Comparison of ENCODE assay signal across 1 cellular context in the genomic region with DNA sequence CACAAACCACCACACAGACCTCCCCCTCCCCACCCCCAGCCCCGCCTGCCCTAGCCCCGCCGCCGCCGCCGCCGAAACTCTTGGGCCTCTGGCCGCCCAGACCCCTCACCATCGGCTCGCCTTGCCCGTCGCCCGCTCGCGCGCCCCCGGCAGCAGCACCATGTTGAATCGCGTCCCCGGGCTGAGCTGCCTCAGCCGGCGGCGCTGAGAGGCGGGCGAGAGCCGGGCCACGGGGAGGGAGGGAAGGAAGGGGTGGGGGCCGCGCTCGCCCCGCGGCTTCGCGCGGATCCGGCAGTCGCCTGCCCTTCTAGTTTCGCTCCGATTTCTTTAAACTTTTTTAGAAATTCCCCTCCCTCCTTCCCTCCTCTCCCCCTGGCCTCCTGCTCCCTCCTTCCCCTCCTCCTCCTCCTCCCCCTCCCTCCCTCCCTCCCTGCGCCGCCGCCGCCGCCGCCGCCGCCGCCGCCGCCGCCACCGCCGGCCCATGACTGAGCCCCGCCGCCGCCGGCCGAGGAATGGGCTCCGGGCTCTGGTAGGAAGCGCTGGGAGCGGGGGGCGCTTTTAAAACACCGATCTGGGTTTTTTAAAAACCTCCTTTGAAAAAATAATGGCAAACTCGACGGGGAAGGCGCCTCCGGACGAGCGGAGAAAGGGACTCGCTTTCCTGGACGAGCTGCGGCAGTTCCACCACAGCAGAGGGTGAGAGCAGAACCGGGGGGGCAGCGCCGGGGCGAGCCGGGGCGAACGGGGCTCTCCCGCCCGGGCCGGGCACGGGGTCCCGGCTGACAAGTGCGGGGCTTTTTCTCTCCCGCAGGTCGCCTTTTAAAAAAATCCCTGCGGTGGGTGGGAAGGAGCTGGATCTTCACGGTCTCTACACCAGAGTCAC.
TF ChIP-seq lines count a peak whose summit lies in the region.

ARID2 (plus strand) TSS at position 474 of the 883 bp plus-strand sequence; CDS start at position 605, 131 bp downstream.

TF ChIP-seq in SK-N-SH treated with all-trans-retinoic acid at 6 μM for 48 hours, 23 proteins besides CTCF, POLR2A, EP300 and RAD21 (continued from another document):
- no peak for TF ChIP-seq ZNF70 (CRISPR knock-in tag; IDR thresholded peaks at IDR 0.05)
- no peak for TF ChIP-seq ZFP3 (CRISPR knock-in tag; IDR thresholded peaks at IDR 0.05)
- TF ChIP-seq CSDC2 (CRISPR knock-in tag; IDR thresholded peaks at IDR 0.05): no peak
- TF ChIP-seq GLIS3 (CRISPR knock-in tag; IDR thresholded peaks at IDR 0.05): no peak
- TF ChIP-seq BACH2 (CRISPR knock-in tag; IDR thresholded peaks at IDR 0.05; ENCODE audit: borderline replicate concordance): no peak
- TF ChIP-seq, protein P1, sequence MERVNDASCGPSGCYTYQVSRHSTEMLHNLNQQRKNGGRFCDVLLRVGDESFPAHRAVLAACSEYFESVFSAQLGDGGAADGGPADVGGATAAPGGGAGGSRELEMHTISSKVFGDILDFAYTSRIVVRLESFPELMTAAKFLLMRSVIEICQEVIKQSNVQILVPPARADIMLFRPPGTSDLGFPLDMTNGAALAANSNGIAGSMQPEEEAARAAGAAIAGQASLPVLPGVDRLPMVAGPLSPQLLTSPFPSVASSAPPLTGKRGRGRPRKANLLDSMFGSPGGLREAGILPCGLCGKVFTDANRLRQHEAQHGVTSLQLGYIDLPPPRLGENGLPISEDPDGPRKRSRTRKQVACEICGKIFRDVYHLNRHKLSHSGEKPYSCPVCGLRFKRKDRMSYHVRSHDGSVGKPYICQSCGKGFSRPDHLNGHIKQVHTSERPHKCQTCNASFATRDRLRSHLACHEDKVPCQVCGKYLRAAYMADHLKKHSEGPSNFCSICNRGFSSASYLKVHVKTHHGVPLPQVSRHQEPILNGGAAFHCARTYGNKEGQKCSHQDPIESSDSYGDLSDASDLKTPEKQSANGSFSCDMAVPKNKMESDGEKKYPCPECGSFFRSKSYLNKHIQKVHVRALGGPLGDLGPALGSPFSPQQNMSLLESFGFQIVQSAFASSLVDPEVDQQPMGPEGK (CRISPR knock-in tag; IDR thresholded peaks at IDR 0.05; ENCODE audit: borderline replicate concordance): no peak
- no peak for TF ChIP-seq ZC3H10 (CRISPR knock-in tag; IDR thresholded peaks at IDR 0.05)
- TF ChIP-seq OSR1 (CRISPR knock-in tag; IDR thresholded peaks at IDR 0.05): no peak
- TF ChIP-seq ZNF8 (CRISPR knock-in tag; IDR thresholded peaks at IDR 0.05): no peak
- no peak for TF ChIP-seq ZNF565 (CRISPR knock-in tag; conservative IDR thresholded peaks at IDR 0.05; ENCODE audit: low read depth)
- no peak for TF ChIP-seq RARB (CRISPR knock-in tag; IDR thresholded peaks at IDR 0.05)
- TF ChIP-seq TCF4 (CRISPR knock-in tag; IDR thresholded peaks at IDR 0.05; ENCODE audit: borderline replicate concordance): no peak
- no peak for TF ChIP-seq POU6F1 (CRISPR knock-in tag; IDR thresholded peaks at IDR 0.05; ENCODE audit: borderline replicate concordance, low read depth)
- no peak for TF ChIP-seq ZFP30 (CRISPR knock-in tag; IDR thresholded peaks at IDR 0.05)
- no peak for TF ChIP-seq ARNTL (CRISPR knock-in tag; IDR thresholded peaks at IDR 0.05; ENCODE audit: borderline replicate concordance, low read depth)
- TF ChIP-seq PPARA (CRISPR knock-in tag; IDR thresholded peaks at IDR 0.05; ENCODE audit: borderline replicate concordance): no peak
- no peak for TF ChIP-seq TOX (CRISPR knock-in tag; IDR thresholded peaks at IDR 0.05; ENCODE audit: borderline replicate concordance)
- TF ChIP-seq ISL1 (CRISPR knock-in tag; IDR thresholded peaks at IDR 0.05): no peak
TF ChIP-seq in SK-N-SH treated with all-trans-retinoic acid at 6 μM for 48 hours: peak in this region for 0.
